Comparison of ENCODE assay signal across 18 cellular contexts in genomic region chr20:46787986-46788762, GRCh38.
"Had no signal": no experiment of that assay in that cellular context is flagged by ENCODE, and none has a peak within 500 bp of the region (broad histone marks: within the 10 kb centered on the region; RNA-seq: fewer than 3 reads in every experiment).

No MANE protein-coding gene starts in this region.

- H3K36me3 ChIP-seq: gastrocnemius medialis, left lung, pancreas, tibial nerve, vagina had no signal

- H3K27me3 ChIP-seq: pancreas, tibial nerve, vagina had no signal

- H3K4me3 Mint-ChIP-seq: activated CD4-positive, alpha-beta T cell treated with anti-CD3 and anti-CD28 coated beads, Interleukin-2, amount 10 ng/mL, durations not matched to agents 7 days and 5 days; activated naive CD4-positive, alpha-beta T cell treated with anti-CD3 and anti-CD28 coated beads for 36 hours; activated T-helper 17 cell treated with anti-CD3 and anti-CD28 coated beads, Interleukin-2, amount 50 U/mL, for 72 hours; nephron; stimulated activated memory B cell treated with anti-CD40 and anti-IgM and Interleukin-4, amounts not matched to agents 10 μg/mL and 1 μg/mL and 100 μg/mL, for 72 hours had no signal

- H3K4me3 ChIP-seq: gastrocnemius medialis, left lung, mucosa of descending colon, pancreas, skin epidermis, tibial nerve, vagina had no signal

- H3K4me1 Mint-ChIP-seq: activated CD4-positive, alpha-beta T cell treated with anti-CD3 and anti-CD28 coated beads, Interleukin-2, amount 10 ng/mL, durations not matched to agents 7 days and 5 days; activated T-helper 17 cell treated with anti-CD3 and anti-CD28 coated beads, Interleukin-2, amount 50 U/mL, for 72 hours; stimulated activated memory B cell treated with anti-CD40 and anti-IgM and Interleukin-4, amounts not matched to agents 10 μg/mL and 1 μg/mL and 100 μg/mL, for 72 hours had no signal

- H3K27ac Mint-ChIP-seq: activated CD4-positive, alpha-beta T cell treated with anti-CD3 and anti-CD28 coated beads, Interleukin-2, amount 10 ng/mL, durations not matched to agents 7 days and 5 days; activated naive CD4-positive, alpha-beta T cell treated with anti-CD3 and anti-CD28 coated beads for 36 hours; activated T-helper 17 cell treated with anti-CD3 and anti-CD28 coated beads, Interleukin-2, amount 50 U/mL, for 72 hours; stimulated activated memory B cell treated with anti-CD40 and anti-IgM and Interleukin-4, amounts not matched to agents 10 μg/mL and 1 μg/mL and 100 μg/mL, for 72 hours had no signal

- H3K4me1 ChIP-seq: gastrocnemius medialis, left lung, pancreas, vagina had no signal

- H3K36me3 Mint-ChIP-seq: stimulated activated memory B cell treated with anti-CD40 and anti-IgM and Interleukin-4, amounts not matched to agents 10 μg/mL and 1 μg/mL and 100 μg/mL, for 72 hours had no signal

- H3K9me3 Mint-ChIP-seq: activated CD4-positive, alpha-beta T cell treated with anti-CD3 and anti-CD28 coated beads, Interleukin-2, amount 10 ng/mL, durations not matched to agents 7 days and 5 days; activated naive CD4-positive, alpha-beta T cell treated with anti-CD3 and anti-CD28 coated beads for 36 hours; activated T-helper 17 cell treated with anti-CD3 and anti-CD28 coated beads, Interleukin-2, amount 50 U/mL, for 72 hours; nephron; stimulated activated memory B cell treated with anti-CD40 and anti-IgM and Interleukin-4, amounts not matched to agents 10 μg/mL and 1 μg/mL and 100 μg/mL, for 72 hours had no signal

- H3K27ac ChIP-seq: gastrocnemius medialis, left lung, pancreas, skin epidermis, tibial nerve, vagina had no signal

- DNase-seq: activated CD4-positive, alpha-beta T cell treated with anti-CD3 and anti-CD28 coated beads, Interleukin-2, amount 10 ng/mL, durations not matched to agents 7 days and 5 days; activated CD4-positive, CD25-positive, alpha-beta regulatory T cell; activated CD8-positive, alpha-beta memory T cell treated with anti-CD3 and anti-CD28 coated beads for 24 hours; activated naive CD4-positive, alpha-beta T cell treated with anti-CD3 and anti-CD28 coated beads for 36 hours; activated T-cell treated with anti-CD3 and anti-CD28 coated beads for 4 hours; central memory CD4-positive, alpha-beta T cell; cortex of kidney; effector memory CD4-positive, alpha-beta T cell; gastrocnemius medialis; left lung; mucosa of descending colon had no signal

- H3K9me3 ChIP-seq: gastrocnemius medialis, left lung, mucosa of descending colon, pancreas, tibial nerve, vagina had no signal
